In genomic region chrX:73214366-73215094, GRCh38 we compare ENCODE assay signal across 8 cellular contexts. TPM values are rescaled to one million over a fixed set of nuclear protein-coding genes. Genes with fewer than 3 reads are reported as not detected.
DNase-seq lines count a peak whose midpoint lies in the region; TF ChIP-seq lines count a peak whose summit lies in the region.

NAP1L2 (minus strand) TSS chrX:73214851; CDS start chrX:73214492, 359 bp downstream.

- H4K8ac ChIP-seq in trophoblast cell (ENCODE audit: low read depth, low read length), result no peak within 1 kb of the TSS

- H3K27me3 ChIP-seq in H7 (ENCODE audit: control insufficient read depth, insufficient read depth, low read length), result no peaks in the 10 kb centered on the region
- H3K27me3 ChIP-seq in NT2/D1 (ENCODE audit: insufficient read depth, insufficient read length), result no peaks in the 10 kb centered on the region
- peaks cover 9% of the 10 kb centered on the region for H3K27me3 ChIP-seq in adrenal gland
- H3K27me3 ChIP-seq in right atrium auricular region, result no peaks in the 10 kb centered on the region
- no peaks in the 10 kb centered on the region for H3K27me3 ChIP-seq in trophoblast cell (ENCODE audit: insufficient read depth, low read length)

- no peak within 1 kb of the TSS for H3K18ac ChIP-seq in trophoblast cell (ENCODE audit: low read length)

- peak in 1 of 2 donors; percentile 28 for TF ChIP-seq POLR2A in adrenal gland (IDR thresholded peaks at IDR 0.05)

- intact Hi-C loops in adrenal gland (cut with DNase I), result no loop called here

- H2BK12ac ChIP-seq in trophoblast cell (ENCODE audit: low read length), result no peak within 1 kb of the TSS

- H3K27ac ChIP-seq in adrenal gland (peak within 1 kb of the TSS in 3 of 5 donors; percentile 22 to 66 (median 64)), right atrium auricular region (peak within 1 kb of the TSS; percentile 67 to 70), trophoblast cell (ENCODE audit: low read depth, low read length) (no peak within 1 kb of the TSS)

- no peak within 1 kb of the TSS for H4K91ac ChIP-seq in trophoblast cell (ENCODE audit: low read depth, low read length)

- no peaks in the 10 kb centered on the region for H3K79me1 ChIP-seq in trophoblast cell (ENCODE audit: low read length)

- no peak within 1 kb of the TSS for H3K4ac ChIP-seq in trophoblast cell (ENCODE audit: low read depth, low read length)

- no peak within 1 kb of the TSS for H2BK120ac ChIP-seq in trophoblast cell (ENCODE audit: insufficient read depth, low read length, poor library complexity)

- no peak within 1 kb of the TSS for H2AFZ ChIP-seq in trophoblast cell (ENCODE audit: insufficient read depth, low read length, poor library complexity)

- WGBS in adrenal gland, 4 donors, result 0 to 37% (median 15%) methylated on average over 11 to 34 of the region's 34 CpGs
- WGBS in trophoblast cell (ENCODE audit: extremely low coverage, insufficient coverage, insufficient read length), result no CpG with 5 or more reads among the region's 34 CpGs

- no peaks in the 10 kb centered on the region for H3K79me2 ChIP-seq in trophoblast cell (ENCODE audit: control insufficient read depth, insufficient read depth, low read length, poor library complexity)

- H2BK5ac ChIP-seq in trophoblast cell (ENCODE audit: low read depth, low read length, poor library complexity), result no peak within 1 kb of the TSS

- H2AK5ac ChIP-seq in trophoblast cell (ENCODE audit: low read length), result no peak within 1 kb of the TSS

- H3K14ac ChIP-seq in trophoblast cell (ENCODE audit: low read length), result no peak within 1 kb of the TSS

- H3K36me3 ChIP-seq in H7 (replicated peaks; ENCODE audit: control insufficient read depth, insufficient read depth, low read length), result no peaks in the 10 kb centered on the region
- no peaks in the 10 kb centered on the region for H3K36me3 ChIP-seq in NT2/D1 (ENCODE audit: insufficient read depth, insufficient read length, low read length)
- H3K36me3 ChIP-seq in adrenal gland (replicated peaks in 1 of 2), result no peaks in the 10 kb centered on the region
- H3K36me3 ChIP-seq in right atrium auricular region, result no peaks in the 10 kb centered on the region
- H3K36me3 ChIP-seq in trophoblast cell (ENCODE audit: control insufficient read depth in 1 of 2, insufficient read depth in 2 of 2, low read length in 2 of 2), result no peaks in the 10 kb centered on the region

- no peak within 1 kb of the TSS for H4K12ac ChIP-seq in trophoblast cell (ENCODE audit: low read depth, low read length)

- H3K9ac ChIP-seq in NT2/D1 (ENCODE audit: insufficient read length, low read depth) (peak within 1 kb of the TSS; percentile 81), trophoblast cell (ENCODE audit: low read length) (no peak within 1 kb of the TSS)

- H3K4me2 ChIP-seq in trophoblast cell (ENCODE audit: low read length), result peak within 1 kb of the TSS; percentile 64

- no peaks in the 10 kb centered on the region for H3K4me1 ChIP-seq in NT2/D1 (ENCODE audit: insufficient read depth, insufficient read length)
- no peaks in the 10 kb centered on the region for H3K4me1 ChIP-seq in adrenal gland (replicated peaks in 1 of 2)
- H3K4me1 ChIP-seq in right atrium auricular region, result no peaks in the 10 kb centered on the region
- H3K4me1 ChIP-seq in trophoblast cell (ENCODE audit: control insufficient read depth in 1 of 2, insufficient read depth in 2 of 2, low read length in 2 of 2), result no peaks in the 10 kb centered on the region

- DNase-seq in DMS79 (lab: John Stamatoyannopoulos, UW) (peak; percentile 53), H7 (peak; percentile 26), NT2/D1 (ENCODE audit: low read depth, low spot score) (peak; percentile 22), adrenal gland (peak; percentile 19 to 62 (median 32)), right atrium auricular region (ENCODE audit: low spot score) (peak; percentile 59), trophoblast cell (no peak), NOMO-1 treated with DMSO at 0.1 percent for 48 hours (lab: John Stamatoyannopoulos, UW; ENCODE audit: unreplicated experiment) (no peak)
- no peak for DNase-seq in effector CD8-positive, alpha-beta T cell (lab: John Stamatoyannopoulos, UW)

- no peak for TF ChIP-seq CTCF in adrenal gland (IDR thresholded peaks at IDR 0.05)
- TF ChIP-seq CTCF in right atrium auricular region (IDR thresholded peaks at IDR 0.05), result no peak

- H3K4me3 ChIP-seq in H7 (ENCODE audit: insufficient read depth, low read depth, low read length) (peak within 1 kb of the TSS; percentile 69), NT2/D1 (ENCODE audit: insufficient read length, low read depth) (peak within 1 kb of the TSS; percentile 78), adrenal gland (peak within 1 kb of the TSS in 2 of 4 donors; percentile 9 to 45), right atrium auricular region (peak within 1 kb of the TSS; percentile 48 to 55), trophoblast cell (ENCODE audit: low read depth, low read length) (peak within 1 kb of the TSS; percentile 72)

- no peaks in the 10 kb centered on the region for H3K9me3 ChIP-seq in NT2/D1 (ENCODE audit: insufficient read depth, low read length)
- peaks cover 0 to 1% (median 0%) of the 10 kb centered on the region in 3 donors for H3K9me3 ChIP-seq in adrenal gland (replicated peaks in 1 of 3)
- peaks cover 0 to 4% of the 10 kb centered on the region in 2 donors for H3K9me3 ChIP-seq in right atrium auricular region
- no peaks in the 10 kb centered on the region for H3K9me3 ChIP-seq in trophoblast cell (ENCODE audit: insufficient read depth, low read depth, low read length)

- no peak within 1 kb of the TSS for H3K23ac ChIP-seq in trophoblast cell (ENCODE audit: low read length)

RNA-seq across cellular contexts. Expression of gene NAP1L2, which starts in this region (rescaled TPM):
- 12.2 and 12.5 TPM in 2 replicates for total RNA-seq in H7 (2014; rRNA removed; shearing (Covaris generic))
- 1 to 10 TPM; 1.3 to 6.8 (median 3.3) TPM for total RNA-seq in adrenal gland
- 1 to 10 TPM; 2.6 to 9.7 (median 3.3) TPM for polyA plus RNA-seq in adrenal gland
- 1 to 10 TPM; 4.0 to 8.1 TPM for total RNA-seq in right atrium auricular region
- 0.29 and 0.36 TPM in 2 replicates for polyA plus RNA-seq in trophoblast cell (2013)

Comparison
In these comparisons a context has a peak if more than half of its experiments do, and no peak if none do; other contexts are left out.
1. DNase-seq: peak in DMS79 (single experiment), H7 (single experiment), NT2/D1 (single experiment), adrenal gland (7 of 7) and right atrium auricular region (single experiment); none in trophoblast cell (0 of 2), effector CD8-positive, alpha-beta T cell (single experiment) and NOMO-1 treated with DMSO at 0.1 percent for 48 hours (single experiment).